21 cellular contexts compared by ENCODE assay signal in genomic region chr5:11609570-11610322, GRCh38.
"Had no signal": no experiment of that assay in that cellular context is flagged by ENCODE, and none has a peak within 500 bp of the region (broad histone marks: within the 10 kb centered on the region; RNA-seq: fewer than 3 reads in every experiment).

No MANE protein-coding gene starts in this region.

- DNase-seq: activated CD4-positive, alpha-beta memory T cell treated with anti-CD3 and anti-CD28 coated beads for 36 hours; activated CD4-positive, alpha-beta T cell treated with anti-CD3 and anti-CD28 coated beads, Interleukin-2, amount 10 ng/mL, durations not matched to agents 24 days and 14 days; activated CD4-positive, CD25-positive, alpha-beta regulatory T cell treated with anti-CD3 and anti-CD28 coated beads, Interleukin-2, amount 50 U/mL, for 72 hours; activated CD8-positive, alpha-beta memory T cell treated with anti-CD3 and anti-CD28 coated beads, Interleukin-2, amount 50 U/mL, for 4 hours; activated gamma-delta T cell; activated naive CD4-positive, alpha-beta T cell treated with anti-CD3 and anti-CD28 coated beads, Interleukin-2, amount 50 U/mL, for 16 hours; activated T-cell treated with anti-CD3 and anti-CD28 coated beads, Interleukin-2, amount 50 U/mL, for 1 hour; amniotic stem cell; central memory CD4-positive, alpha-beta T cell; hypothalamus; mammary epithelial cell; naive B cell; ovary; psoas muscle; stimulated activated CD4-positive, alpha-beta T cell treated with anti-CD3 and anti-CD28 coated beads, Interleukin-4, amount 100 ng/mL, for 24 hours; substantia nigra; T-helper 2 cell; thyroid gland; upper lobe of right lung had no signal

- H3K4me3 ChIP-seq: gastroesophageal sphincter, ovary, psoas muscle, thyroid gland, upper lobe of right lung had no signal

- H3K9me3 ChIP-seq: gastroesophageal sphincter, ovary, psoas muscle, thyroid gland, upper lobe of right lung had no signal

- H3K27ac ChIP-seq: gastroesophageal sphincter, ovary, psoas muscle, thyroid gland, upper lobe of right lung had no signal

- H3K27me3 ChIP-seq: gastroesophageal sphincter, ovary, thyroid gland, upper lobe of right lung had no signal

- ATAC-seq: gastroesophageal sphincter; stimulated activated effector memory CD8-positive, alpha-beta T cell treated with anti-CD3 and anti-CD28 coated beads, Interleukin-12 subunit alpha, Interleukin-12 subunit beta, amount 100 ng/mL, for 72 hours; upper lobe of right lung had no signal

- H3K36me3 ChIP-seq: gastroesophageal sphincter, ovary, thyroid gland, upper lobe of right lung had no signal

- H3K4me1 ChIP-seq: gastroesophageal sphincter, psoas muscle, thyroid gland, upper lobe of right lung had no signal
